Comparison of ENCODE assay signal across 22 cellular contexts in the genomic region with DNA sequence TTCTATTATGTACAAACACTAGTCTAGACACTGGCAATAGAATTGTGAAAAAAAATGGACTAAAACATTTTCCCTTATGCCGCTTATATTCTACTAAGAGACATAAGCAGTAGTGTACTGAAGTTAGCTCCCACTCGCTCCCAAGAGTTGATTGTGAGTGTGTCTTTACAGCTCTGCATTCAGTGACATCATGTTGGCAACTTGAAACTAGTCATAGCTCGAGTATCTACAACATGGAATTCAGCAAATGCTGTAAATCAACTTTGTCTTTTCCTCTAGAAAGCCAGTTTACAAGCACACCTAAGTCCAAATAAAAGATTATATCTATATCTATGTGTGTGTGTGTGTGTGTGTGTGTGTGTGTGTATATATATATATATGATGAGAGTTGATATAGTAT.
"Had no signal": no experiment of that assay in that cellular context is flagged by ENCODE, and none has a peak within 500 bp of the region (broad histone marks: within the 10 kb centered on the region; RNA-seq: fewer than 3 reads in every experiment).

No MANE protein-coding gene starts in this region.

- ATAC-seq: heart left ventricle; natural killer cell treated with Interleukin-12 subunit alpha and Interleukin-12 subunit beta and Interleukin-15 and Interleukin-18, amount 100 ng/mL, for 72 hours; right lobe of liver had no signal

- H3K27ac ChIP-seq: esophagus squamous epithelium, heart left ventricle, left ventricle myocardium inferior, right lobe of liver, tibial nerve, VCaP had no signal

- H3K36me3 Mint-ChIP-seq: activated naive CD8-positive, alpha-beta T cell treated with anti-CD3 and anti-CD28 coated beads for 36 hours had no signal

- H3K27me3 ChIP-seq: esophagus squamous epithelium, heart left ventricle, right lobe of liver, tibial nerve had no signal

- H3K9me3 Mint-ChIP-seq: activated naive CD4-positive, alpha-beta T cell treated with anti-CD3 and anti-CD28 coated beads for 36 hours; endodermal cell; T-helper 1 cell treated with Interleukin-12 subunit alpha and Interleukin-12 subunit beta and Interleukin-4 antibody, amounts not matched to agents 30 μg/mL and 1 μg/mL, for 36 hours had no signal

- H3K27ac Mint-ChIP-seq: activated naive CD4-positive, alpha-beta T cell treated with anti-CD3 and anti-CD28 coated beads for 36 hours; activated naive CD8-positive, alpha-beta T cell treated with anti-CD3 and anti-CD28 coated beads for 36 hours; endodermal cell; natural killer cell treated with Interleukin-12 subunit alpha and Interleukin-12 subunit beta and Interleukin-15 and Interleukin-18, amount 100 ng/mL, for 72 hours; T-helper 1 cell treated with Interleukin-12 subunit alpha and Interleukin-12 subunit beta and Interleukin-4 antibody, amounts not matched to agents 30 μg/mL and 1 μg/mL, for 36 hours had no signal

- H3K9me3 ChIP-seq: esophagus squamous epithelium, heart left ventricle, left ventricle myocardium inferior, right lobe of liver, tibial nerve had no signal

- H3K4me1 ChIP-seq: esophagus squamous epithelium, heart left ventricle, left ventricle myocardium inferior, right lobe of liver, tibial nerve had no signal

- H3K27me3 Mint-ChIP-seq: natural killer cell treated with Interleukin-12 subunit alpha and Interleukin-12 subunit beta and Interleukin-15 and Interleukin-18, amount 100 ng/mL, for 72 hours had no signal

- H3K4me3 ChIP-seq: esophagus squamous epithelium, heart left ventricle, left ventricle myocardium inferior, lung, right lobe of liver, tibial nerve had no signal

- H3K4me1 Mint-ChIP-seq: activated naive CD8-positive, alpha-beta T cell treated with anti-CD3 and anti-CD28 coated beads for 36 hours had no signal

- DNase-seq: activated CD4-positive, alpha-beta T cell treated with anti-CD3 and anti-CD28 coated beads for 4 hours; activated CD4-positive, alpha-beta T cell treated with anti-CD3 and anti-CD28 coated beads, Interleukin-2, amount 50 U/mL, for 4 hours; activated CD8-positive, alpha-beta memory T cell treated with anti-CD3 and anti-CD28 coated beads for 24 hours; activated effector memory CD4-positive, alpha-beta T cell treated with anti-CD3 and anti-CD28 coated beads, Interleukin-2, amount 50 U/mL, for 16 hours; activated naive CD4-positive, alpha-beta T cell treated with anti-CD3 and anti-CD28 coated beads for 36 hours; activated naive CD8-positive, alpha-beta T cell treated with anti-CD3 and anti-CD28 coated beads for 36 hours; amniotic stem cell; central memory CD4-positive, alpha-beta T cell; endodermal cell; esophagus squamous epithelium; heart left ventricle; left ventricle myocardium inferior; mesendoderm; right lobe of liver; stimulated activated CD4-positive, alpha-beta T cell treated with anti-CD3 and anti-CD28 coated beads, Interleukin-2, amount 100 ng/mL, for 48 hours; stimulated activated naive CD4-positive, alpha-beta T cell treated with Interleukin-2 at 50 U/mL for 16 hours; T-helper 9 cell had no signal

- H3K36me3 ChIP-seq: esophagus squamous epithelium, heart left ventricle, left ventricle myocardium inferior, right lobe of liver, tibial nerve had no signal

- H3K4me3 Mint-ChIP-seq: activated naive CD4-positive, alpha-beta T cell treated with anti-CD3 and anti-CD28 coated beads for 36 hours; activated naive CD8-positive, alpha-beta T cell treated with anti-CD3 and anti-CD28 coated beads for 36 hours; endodermal cell; natural killer cell treated with Interleukin-12 subunit alpha and Interleukin-12 subunit beta and Interleukin-15 and Interleukin-18, amount 100 ng/mL, for 72 hours; T-helper 1 cell treated with Interleukin-12 subunit alpha and Interleukin-12 subunit beta and Interleukin-4 antibody, amounts not matched to agents 30 μg/mL and 1 μg/mL, for 36 hours had no signal
